ENCODE assay signal across 17 cellular contexts in the genomic region with DNA sequence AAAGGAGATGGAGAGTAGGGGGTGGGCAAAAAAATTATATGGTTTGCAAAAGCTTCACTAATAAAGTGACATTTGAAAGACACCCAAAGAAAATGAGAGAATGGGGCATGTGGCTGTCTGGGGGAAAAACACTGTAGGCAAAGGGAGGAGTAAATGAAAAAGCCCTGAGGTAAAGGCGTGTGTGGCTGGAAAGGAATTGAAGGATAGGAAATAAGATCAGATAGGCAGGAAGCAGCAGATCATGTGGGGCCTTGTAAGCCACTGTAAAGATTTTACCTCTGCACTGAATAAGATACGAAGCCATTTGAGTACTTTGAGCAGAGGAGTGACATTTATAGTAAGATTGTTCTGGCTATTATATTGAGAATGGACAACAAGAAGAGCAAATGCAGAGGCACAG. TPM values are rescaled to one million over a fixed set of nuclear protein-coding genes. Genes with fewer than 3 reads are reported as not detected.
A peak's percentile ranks its signal among the peaks of the same experiment; 100 is the strongest.
DNase-seq lines count a peak whose midpoint lies in the region; ATAC-seq and TF ChIP-seq lines count a peak whose summit lies in the region.
"Had no signal": no experiment of that assay in that cellular context is flagged by ENCODE, and none has a peak within 500 bp of the region (broad histone marks: within the 10 kb centered on the region; RNA-seq: fewer than 3 reads in every experiment).

No MANE protein-coding gene starts in this region.

- H3K4me1 Mint-ChIP-seq in GM23338 (peaks cover 6% of the 10 kb centered on the region; the same call in 2 of the 3 replicates), T-helper 17 cell (peaks cover 9% of the 10 kb centered on the region)

- no peak for TF ChIP-seq CTCF in GM23338 (conservative IDR thresholded peaks at IDR 0.05; ENCODE audit: low read depth in 2 of 2)
- no peak for TF ChIP-seq CTCF in PC-9 (conservative IDR thresholded peaks at IDR 0.05)
- no peak for TF ChIP-seq CTCF in esophagus muscularis mucosa (IDR thresholded peaks at IDR 0.05)
- TF ChIP-seq CTCF in omental fat pad (IDR thresholded peaks at IDR 0.05): no peak

- H3K79me2 ChIP-seq in GM23338 (replicated peaks; ENCODE audit: insufficient read depth): no peaks in the 10 kb centered on the region
- H3K79me2 ChIP-seq in PC-9 (ENCODE audit: low read depth): no peaks in the 10 kb centered on the region

- 93% methylated on average over 2 of the region's 2 CpGs for WGBS in esophagus muscularis mucosa

- no peaks in the 10 kb centered on the region for H3K36me3 Mint-ChIP-seq in GM23338 (ENCODE audit: low read depth)
- no peaks in the 10 kb centered on the region for H3K36me3 Mint-ChIP-seq in T-helper 17 cell (ENCODE audit: low read depth)
- H3K36me3 Mint-ChIP-seq: CD14-positive monocyte; CD8-positive, alpha-beta memory T cell had no signal

- H3K4me3 ChIP-seq in GM23338 (no peak overlapping the region), PC-9 (no peak overlapping the region), esophagus muscularis mucosa (no peak overlapping the region)
- H3K4me3 ChIP-seq: BLaER1 treated with 17β-estradiol and CSF1 and Interleukin-3, amounts not matched to agents 10 nM and 100 nM had no signal

- H3K27ac Mint-ChIP-seq in GM23338 (no peak overlapping the region), T-helper 17 cell (no peak overlapping the region)
- H3K27ac Mint-ChIP-seq: CD14-positive monocyte; CD4-positive, alpha-beta T cell; CD8-positive, alpha-beta memory T cell had no signal

- TF ChIP-seq POLR2A in esophagus muscularis mucosa (IDR thresholded peaks at IDR 0.05; ENCODE audit: low read depth): no peak

- POLR2A ChIA-PET in PC-9 (lab: Charles Lee; ENCODE audit: unreplicated experiment): no interaction called here

- H3K36me3 ChIP-seq in GM23338 (ENCODE audit: insufficient read depth): no peaks in the 10 kb centered on the region
- no peaks in the 10 kb centered on the region for H3K36me3 ChIP-seq in PC-9 (ENCODE audit: low read depth)
- H3K36me3 ChIP-seq in esophagus muscularis mucosa: no peaks in the 10 kb centered on the region
- H3K36me3 ChIP-seq: BE2C; BLaER1 treated with 17β-estradiol and CSF1 and Interleukin-3, amounts not matched to agents 10 nM and 100 nM had no signal

- H3K27me3 Mint-ChIP-seq in GM23338 (ENCODE audit: insufficient read depth, low read depth, poor library complexity) (no peaks in the 10 kb centered on the region), T-helper 17 cell (peaks cover 7% of the 10 kb centered on the region)
- H3K27me3 Mint-ChIP-seq: CD4-positive, alpha-beta T cell had no signal

- no peak for ATAC-seq in GM23338
- ATAC-seq in omental fat pad (ENCODE audit: low FRiP score): no peak
- ATAC-seq in T-helper 17 cell: no peak

- H3K4me1 ChIP-seq in GM23338 (ENCODE audit: insufficient read depth) (no peaks in the 10 kb centered on the region), PC-9 (replicated peaks; ENCODE audit: insufficient read depth) (peaks cover 25% of the 10 kb centered on the region), esophagus muscularis mucosa (peaks cover 11 to 15% (median 12%) of the 10 kb centered on the region in 4 donors)
- H3K4me1 ChIP-seq: BE2C had no signal

- TF ChIP-seq EP300 in esophagus muscularis mucosa (IDR thresholded peaks at IDR 0.05): no peak

- H3K9me2 ChIP-seq in GM23338 (ENCODE audit: insufficient read depth) (no peaks in the 10 kb centered on the region), PC-9 (ENCODE audit: insufficient read depth) (no peaks in the 10 kb centered on the region)

- 0 out of 3 replicates have a peak, but pooled peaks cover 3% of the 10 kb centered on the region for H3K9me3 Mint-ChIP-seq in GM23338
- H3K9me3 Mint-ChIP-seq: CD4-positive, alpha-beta T cell had no signal

- no peak overlapping the region for H3K27ac ChIP-seq in GM23338 (ENCODE audit: low read depth)
- H3K27ac ChIP-seq in PC-9: no peak overlapping the region
- no peak overlapping the region for H3K27ac ChIP-seq in esophagus muscularis mucosa (replicated peaks in 1 of 4)
- H3K27ac ChIP-seq: BLaER1 treated with 17β-estradiol and CSF1 and Interleukin-3, amounts not matched to agents 10 nM and 100 nM had no signal

- H3K9me3 ChIP-seq in PC-9 (ENCODE audit: insufficient read depth, low read depth) (no peaks in the 10 kb centered on the region), esophagus muscularis mucosa (no peaks in the 10 kb centered on the region), T-helper 17 cell (ENCODE audit: control insufficient read depth, low read length, poor library complexity, severe bottlenecking) (no peaks in the 10 kb centered on the region)
- H3K9me3 ChIP-seq: BE2C had no signal

- no peaks in the 10 kb centered on the region for H4K20me1 ChIP-seq in GM23338 (replicated peaks; ENCODE audit: insufficient read depth)
- H4K20me1 ChIP-seq in PC-9 (ENCODE audit: insufficient read depth): no peaks in the 10 kb centered on the region
- H4K20me1 ChIP-seq: BLaER1 treated with 17β-estradiol and CSF1 and Interleukin-3, amounts not matched to agents 10 nM and 100 nM had no signal

- H3K4me3 Mint-ChIP-seq in GM23338 (no peak overlapping the region), T-helper 17 cell (no peak overlapping the region)
- H3K4me3 Mint-ChIP-seq: CD14-positive monocyte; CD4-positive, alpha-beta T cell; CD8-positive, alpha-beta memory T cell had no signal

- DNase-seq in GM23338 (ENCODE audit: low spot score) (no peak), PC-9 (no peak), esophagus muscularis mucosa (ENCODE audit: extremely low spot score) (peak; percentile 50), omental fat pad (ENCODE audit: low spot score) (no peak), T-helper 17 cell (no peak), NCI-H2081 (lab: John Stamatoyannopoulos, UW) (no peak)
- DNase-seq: BE2C; Calu3; CD4-positive, alpha-beta T cell; CD8-positive, alpha-beta memory T cell; DMS53; DMS79 treated with DMSO at 0.1 percent for 48 hours; GF-D8; H7; HCEC 1CT had no signal

- H3F3A ChIP-seq in GM23338 (replicated peaks; ENCODE audit: low read depth) (no peaks in the 10 kb centered on the region), PC-9 (ENCODE audit: insufficient read depth, low read depth) (no peaks in the 10 kb centered on the region)

- no TSS peak for BruUV-seq in PC-9 (replicated peaks; lab: Mats Ljungman, UMichigan)

- H2AFZ ChIP-seq in GM23338: 0 out of 2 replicates have a peak overlapping the region, but pooled peaks have one; percentile 43
- no peak overlapping the region; the same call in 1 of the 2 replicates for H2AFZ ChIP-seq in PC-9

- H3K27me3 ChIP-seq in GM23338 (ENCODE audit: insufficient read depth) (no peaks in the 10 kb centered on the region), PC-9 (ENCODE audit: insufficient read depth, low read depth) (no peaks in the 10 kb centered on the region), esophagus muscularis mucosa (no peaks in the 10 kb centered on the region)
- H3K27me3 ChIP-seq: BE2C; BLaER1 treated with 17β-estradiol and CSF1 and Interleukin-3, amounts not matched to agents 10 nM and 100 nM had no signal

- H3K4me2 ChIP-seq in GM23338 (no peak overlapping the region), PC-9 (0 out of 2 replicates have a peak overlapping the region, but pooled peaks have one; percentile 17)
- H3K4me2 ChIP-seq: BLaER1 treated with 17β-estradiol and CSF1 and Interleukin-3, amounts not matched to agents 10 nM and 100 nM had no signal

- CTCF ChIA-PET in PC-9 (lab: Charles Lee): no interaction called here

- intact Hi-C loops in PC-9 (cut with micrococcal nuclease; ENCODE audit: unreplicated experiment) (no loop called here), esophagus muscularis mucosa (cut with DNase I) (loop anchor here (5.0 to 10.0 kb wide), 3 partner anchors 52 to 435 kb away; partner anchors contain the start of gene RDX)

TF ChIP-seq in GM23338, 12 proteins besides CTCF, POLR2A, EP300 and RAD21:
- TF ChIP-seq CREB1 (CRISPR knock-in tag; IDR thresholded peaks at IDR 0.05; ENCODE audit: low read depth) (no peak), ZNF114 (CRISPR knock-in tag; IDR thresholded peaks at IDR 0.05) (no peak), POLR2AphosphoS5 (IDR thresholded peaks at IDR 0.05; ENCODE audit: low read depth) (no peak), STAT1 (IDR thresholded peaks at IDR 0.05; ENCODE audit: unreplicated experiment) (no peak)
- TF ChIP-seq, protein P1, sequence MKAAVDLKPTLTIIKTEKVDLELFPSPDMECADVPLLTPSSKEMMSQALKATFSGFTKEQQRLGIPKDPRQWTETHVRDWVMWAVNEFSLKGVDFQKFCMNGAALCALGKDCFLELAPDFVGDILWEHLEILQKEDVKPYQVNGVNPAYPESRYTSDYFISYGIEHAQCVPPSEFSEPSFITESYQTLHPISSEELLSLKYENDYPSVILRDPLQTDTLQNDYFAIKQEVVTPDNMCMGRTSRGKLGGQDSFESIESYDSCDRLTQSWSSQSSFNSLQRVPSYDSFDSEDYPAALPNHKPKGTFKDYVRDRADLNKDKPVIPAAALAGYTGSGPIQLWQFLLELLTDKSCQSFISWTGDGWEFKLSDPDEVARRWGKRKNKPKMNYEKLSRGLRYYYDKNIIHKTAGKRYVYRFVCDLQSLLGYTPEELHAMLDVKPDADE (IDR thresholded peaks at IDR 0.05): no peak

RNA-seq across cellular contexts. Expression of gene FDX1, which starts 49.8 kb away (rescaled TPM):
- total RNA-seq in GM23338 (2014; rRNA removed; shearing (Covaris generic)): 11.1 and 15.3 TPM in 2 replicates
- polyA plus RNA-seq in GM23338 (2016; fragmentation: Nextera tagmentation; extraction: Ambion mirVana): 15.9 and 16.8 TPM in 2 replicates
- 10.5 and 11.9 TPM in 2 replicates for total RNA-seq in PC-9 (2021)
- total RNA-seq in esophagus muscularis mucosa: 10 to 100 TPM; 12.0 to 15.7 (median 13.6) TPM
- 10 to 100 TPM; 10.7 to 20.9 (median 11.9) TPM for total RNA-seq in omental fat pad
- 10 to 100 TPM; 12.0 to 12.1 TPM for total RNA-seq in T-helper 17 cell
